In the genomic region with DNA sequence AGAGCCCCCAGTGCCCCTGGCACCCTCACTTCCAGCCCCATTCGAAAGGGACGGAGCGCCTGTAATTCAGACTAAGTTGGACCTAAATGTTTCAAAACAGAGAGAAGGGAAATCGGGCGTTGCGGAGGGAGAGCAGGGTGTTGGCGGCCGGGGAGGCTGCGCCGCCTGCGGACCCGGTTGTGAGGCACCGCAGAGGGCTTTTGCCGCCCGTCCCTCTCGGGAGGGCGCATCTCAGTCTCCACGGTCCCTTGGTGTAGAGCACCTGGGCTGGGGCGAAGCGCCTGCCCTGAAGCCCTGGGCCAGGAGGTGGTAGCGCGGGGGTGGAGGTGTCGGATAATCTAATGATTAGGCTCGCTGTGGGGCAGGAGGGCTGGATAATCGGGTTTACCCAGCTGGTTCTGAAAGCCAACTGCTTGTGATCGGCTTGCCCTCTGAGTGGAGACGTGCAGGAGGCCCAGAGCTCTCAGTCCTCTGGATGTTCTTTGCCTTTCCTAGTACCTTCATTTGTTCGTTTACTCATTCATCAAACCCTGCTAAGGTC, we compare ENCODE assay signal across 7 cellular contexts. TPM values are rescaled to one million over a fixed set of nuclear protein-coding genes. Genes with fewer than 3 reads are reported as not detected.
DNase-seq lines count a peak whose midpoint lies in the region; ATAC-seq, FAIRE-seq and TF ChIP-seq lines count a peak whose summit lies in the region.

No MANE protein-coding gene starts in this region.

- peak overlapping the region; percentile 84 to 97 (median 85) for H3K4me3 ChIP-seq in H1 (ENCODE audit: extremely low read depth in 1 of 4, insufficient read depth in 2 of 4, low read depth in 3 of 4, low read length in 4 of 4)
- H3K4me3 ChIP-seq in mononuclear cell (ENCODE audit: low read length), result peak overlapping the region; percentile 76

- no peak overlapping the region for H4K91ac ChIP-seq in H1 (replicated peaks; ENCODE audit: insufficient read length, low read length)

- TF ChIP-seq EP300 in H1 (IDR thresholded peaks at IDR 0.05; ENCODE audit: borderline replicate concordance in 1 of 2, low read depth in 2 of 2, low read length in 2 of 2), result no peak

- no peak overlapping the region for H2BK5ac ChIP-seq in H1 (ENCODE audit: low read depth, low read length)

- no peak overlapping the region for H4K5ac ChIP-seq in H1 (ENCODE audit: insufficient read length, low read depth, low read length)

- H3K9me3 Mint-ChIP-seq in activated CD4-positive, alpha-beta T cell treated with anti-CD3 and anti-CD28 coated beads, Interleukin-2, amount 10 ng/mL, durations not matched to agents 7 days and 5 days, result no peaks in the 10 kb centered on the region
- no peaks in the 10 kb centered on the region for H3K9me3 Mint-ChIP-seq in stimulated activated effector memory CD8-positive, alpha-beta T cell treated with anti-CD3 and anti-CD28 coated beads, Interleukin-12 subunit alpha, Interleukin-12 subunit beta, amount 100 ng/mL, for 72 hours

- TF ChIP-seq RAD21 in H1 (IDR thresholded peaks at IDR 0.05 in 1 of 2, conservative IDR thresholded peaks at IDR 0.05 in 1 of 2; ENCODE audit: low read depth in 2 of 2, low read length in 2 of 2), result no peak

- no peak for TF ChIP-seq CTCF in H1 (IDR thresholded peaks at IDR 0.05; ENCODE audit: control extremely low read depth in 1 of 3, insufficient read depth in 1 of 3, low read depth in 1 of 3, low read length in 3 of 3)

- H3K36me3 ChIP-seq in H1 (ENCODE audit: control insufficient read depth in 2 of 4, insufficient read depth in 4 of 4, low read length in 3 of 4), result no peaks in the 10 kb centered on the region

- H4K8ac ChIP-seq in H1 (ENCODE audit: extremely low read depth, insufficient read depth, low read length), result peak overlapping the region; percentile 74

- H3K9ac ChIP-seq in H1 (replicated peaks in 1 of 4; ENCODE audit: extremely low read depth in 1 of 4, low read depth in 3 of 4, low read length in 3 of 4), result peak overlapping the region in 3 of 4 experiments; percentile 26 to 76 (median 31); a peak in 4 of 7 replicates

- peaks cover 2 to 6% of the 10 kb centered on the region in 2 experiments for H4K20me1 ChIP-seq in H1 (replicated peaks in 1 of 2; ENCODE audit: control insufficient read depth in 1 of 2, insufficient read depth in 2 of 2, low read length in 2 of 2)

- H3K23ac ChIP-seq in H1 (ENCODE audit: insufficient read length), result no peak overlapping the region

- 1% methylated on average over 28 of the region's 28 CpGs; no CpG with 5 or more reads in 1 of the 2 experiments for WGBS in H1 (ENCODE audit: extremely low coverage in 1 of 2, insufficient coverage in 1 of 2, insufficient read length in 1 of 2, insufficient replicate concordance in 2 of 2, low coverage in 1 of 2, low lambda C conversion rate in 2 of 2, missing lambda C conversion rate in 1 of 2), 2 experiments

- H2AK5ac ChIP-seq in H1 (ENCODE audit: low read depth, low read length), result no peak overlapping the region

- H3K18ac ChIP-seq in H1 (ENCODE audit: extremely low read depth, low read length), result no peak overlapping the region

- TF ChIP-seq POLR2A in H1 (IDR thresholded peaks at IDR 0.05; ENCODE audit: control extremely low read depth in 1 of 2, low read depth in 2 of 2, low read length in 2 of 2), result no peak

- no peak overlapping the region for H3K56ac ChIP-seq in H1 (replicated peaks; ENCODE audit: insufficient read length, low read depth, low read length)

- no peak overlapping the region for H2BK12ac ChIP-seq in H1 (ENCODE audit: low read depth, low read length)

- H2BK120ac ChIP-seq in H1 (replicated peaks; ENCODE audit: low read depth, low read length), result no peak overlapping the region

- H3K9me3 ChIP-seq in H1 (ENCODE audit: insufficient read depth in 2 of 2, low read depth in 1 of 2, low read length in 1 of 2) (no peaks in the 10 kb centered on the region), mononuclear cell (ENCODE audit: low read depth, low read length) (no peaks in the 10 kb centered on the region)

- ATAC-seq in GM18907 (IDR thresholded peaks at IDR 0.05; ENCODE audit: unreplicated experiment), result peak; percentile 14
- ATAC-seq in stimulated activated effector memory CD8-positive, alpha-beta T cell treated with anti-CD3 and anti-CD28 coated beads, Interleukin-12 subunit alpha, Interleukin-12 subunit beta, amount 100 ng/mL, for 72 hours, result peak; percentile 11

- H3K4ac ChIP-seq in H1 (replicated peaks; ENCODE audit: insufficient read length, low read depth, low read length), result no peak overlapping the region

- peak overlapping the region; percentile 79 for H3K27ac Mint-ChIP-seq in activated CD4-positive, alpha-beta T cell treated with anti-CD3 and anti-CD28 coated beads, Interleukin-2, amount 10 ng/mL, durations not matched to agents 7 days and 5 days
- peak overlapping the region; percentile 91 for H3K27ac Mint-ChIP-seq in stimulated activated effector memory CD8-positive, alpha-beta T cell treated with anti-CD3 and anti-CD28 coated beads, Interleukin-12 subunit alpha, Interleukin-12 subunit beta, amount 100 ng/mL, for 72 hours

- peak overlapping the region; percentile 84 for H3K4me3 Mint-ChIP-seq in activated CD4-positive, alpha-beta T cell treated with anti-CD3 and anti-CD28 coated beads, Interleukin-2, amount 10 ng/mL, durations not matched to agents 7 days and 5 days
- H3K4me3 Mint-ChIP-seq in stimulated activated effector memory CD8-positive, alpha-beta T cell treated with anti-CD3 and anti-CD28 coated beads, Interleukin-12 subunit alpha, Interleukin-12 subunit beta, amount 100 ng/mL, for 72 hours, result peak overlapping the region; percentile 90

- no peak overlapping the region for H3K14ac ChIP-seq in H1 (ENCODE audit: insufficient read length)

- peaks cover 28% of the 10 kb centered on the region for H3K4me1 Mint-ChIP-seq in activated CD4-positive, alpha-beta T cell treated with anti-CD3 and anti-CD28 coated beads, Interleukin-2, amount 10 ng/mL, durations not matched to agents 7 days and 5 days
- peaks cover 24% of the 10 kb centered on the region for H3K4me1 Mint-ChIP-seq in stimulated activated effector memory CD8-positive, alpha-beta T cell treated with anti-CD3 and anti-CD28 coated beads, Interleukin-12 subunit alpha, Interleukin-12 subunit beta, amount 100 ng/mL, for 72 hours

- H3K4me2 ChIP-seq in H1 (ENCODE audit: insufficient read depth in 1 of 2, low read depth in 2 of 2, low read length in 2 of 2), result peak overlapping the region; percentile 93 to 100

- FAIRE-seq in HTR-8/SVneo (lab: Jason Lieb, UNC) (no peak), H1 (lab: Jason Lieb, UNC) (no peak)

- peaks cover 0 to 33% of the 10 kb centered on the region in 2 experiments; a peak in 2 of 4 replicates for H3K79me2 ChIP-seq in H1 (ENCODE audit: control insufficient read depth in 1 of 2, insufficient read depth in 2 of 2, low read length in 2 of 2)

- H3K36me3 Mint-ChIP-seq in activated CD4-positive, alpha-beta T cell treated with anti-CD3 and anti-CD28 coated beads, Interleukin-2, amount 10 ng/mL, durations not matched to agents 7 days and 5 days (ENCODE audit: low read depth), result no peaks in the 10 kb centered on the region
- H3K36me3 Mint-ChIP-seq in stimulated activated effector memory CD8-positive, alpha-beta T cell treated with anti-CD3 and anti-CD28 coated beads, Interleukin-12 subunit alpha, Interleukin-12 subunit beta, amount 100 ng/mL, for 72 hours, result peaks cover 17% of the 10 kb centered on the region

- peaks cover 0 to 5% (median 0%) of the 10 kb centered on the region in 4 experiments; a peak in 2 of 7 replicates for H3K4me1 ChIP-seq in H1 (replicated peaks in 1 of 4; ENCODE audit: control insufficient read depth in 3 of 4, insufficient read depth in 4 of 4, low read length in 3 of 4)
- peaks cover 16% of the 10 kb centered on the region for H3K4me1 ChIP-seq in mononuclear cell (ENCODE audit: insufficient read depth, low read length)

- H2AFZ ChIP-seq in H1 (ENCODE audit: low read length), result no peak overlapping the region

- DNase-seq in HTR-8/SVneo (ENCODE audit: insufficient read length, low spot score) (peak; percentile 39), H1 (ENCODE audit: low read depth in 1 of 2, low spot score in 2 of 2) (peak in 1 of 2 experiments; percentile 63), NCI-H1436 treated with DMSO at 0.1 percent for 48 hours (lab: John Stamatoyannopoulos, UW) (no peak)
- peak; percentile 42 for DNase-seq in activated CD4-positive, alpha-beta T cell treated with anti-CD3 and anti-CD28 coated beads, Interleukin-2, amount 10 ng/mL, durations not matched to agents 7 days and 5 days
- peak; percentile 9 to 77 for DNase-seq in stimulated activated effector memory CD8-positive, alpha-beta T cell treated with anti-CD3 and anti-CD28 coated beads, Interleukin-12 subunit alpha, Interleukin-12 subunit beta, amount 100 ng/mL, for 72 hours (ENCODE audit: low spot score in 2 of 2)

- 0 out of 2 replicates have a peak overlapping the region, but pooled peaks have one; percentile 32 for H3K27ac ChIP-seq in H1 (ENCODE audit: low read depth, low read length)

- peaks cover 18% of the 10 kb centered on the region for H3K23me2 ChIP-seq in H1 (ENCODE audit: low read depth, low read length)

- no peak overlapping the region for H2BK20ac ChIP-seq in H1 (ENCODE audit: low read length)

- H3K79me1 ChIP-seq in H1 (ENCODE audit: low read depth, low read length), result no peaks in the 10 kb centered on the region; the same call in 1 of the 2 replicates

- H3K27me3 Mint-ChIP-seq in activated CD4-positive, alpha-beta T cell treated with anti-CD3 and anti-CD28 coated beads, Interleukin-2, amount 10 ng/mL, durations not matched to agents 7 days and 5 days, result peaks cover 16% of the 10 kb centered on the region

- CTCF ChIA-PET in activated CD4-positive, alpha-beta T cell treated with anti-CD3 and anti-CD28 coated beads, Interleukin-2, amount 10 ng/mL, durations not matched to agents 7 days and 5 days (lab: Charles Lee), result interaction anchor here (0.8 to 1.1 kb wide), 2 partner anchors 12 to 16 kb away, joined by 3 to 5 read pairs; no protein-coding TSS in a partner anchor
- CTCF ChIA-PET in H1 (lab: Charles Lee; ENCODE audit: partially characterized antibody), result interaction anchor here (0.7 to 2.3 kb wide), 10 partner anchors 12 to 255 kb away, joined by 3 to 7 read pairs (median 4); no protein-coding TSS in a partner anchor

- no peak overlapping the region for H2BK15ac ChIP-seq in H1 (ENCODE audit: low read length)

- POLR2A ChIA-PET in activated CD4-positive, alpha-beta T cell treated with anti-CD3 and anti-CD28 coated beads, Interleukin-2, amount 10 ng/mL, durations not matched to agents 7 days and 5 days (lab: Charles Lee), result interaction anchor here (0.7 kb wide), 1 partner anchor 1921 kb away, joined by 3 read pairs; no protein-coding TSS in a partner anchor
- POLR2A ChIA-PET in H1 (lab: Charles Lee; ENCODE audit: partially characterized antibody), result interaction anchor here (1.0 to 1.5 kb wide), 2 partner anchors 14 to 295 kb away, joined by 3 to 4 read pairs; a partner anchor contains a TSS

- H3K27me3 ChIP-seq in H1 (replicated peaks in 1 of 4; ENCODE audit: control insufficient read depth in 3 of 4, extremely low read depth in 1 of 4, insufficient read depth in 3 of 4, low read length in 3 of 4) (peaks cover 0 to 4% (median 3%) of the 10 kb centered on the region in 4 experiments; a peak in 2 of 7 replicates), mononuclear cell (ENCODE audit: insufficient read depth, low read length) (peaks cover 16% of the 10 kb centered on the region)

RNA-seq across cellular contexts. Expression of a gene that starts 0.9 kb away (rescaled TPM):
- total RNA-seq in activated CD4-positive, alpha-beta T cell treated with anti-CD3 and anti-CD28 coated beads, Interleukin-2, amount 10 ng/mL, durations not matched to agents 7 days and 5 days, result 10 to 100 TPM; 18.2 to 20.0 TPM
- total RNA-seq in H1 (2021; fragmentation: NEBNext Ultra II Directional; extraction: Animal tissue kit (Norgen Biotek cat#: 25700)), result 38.1 and 44.9 TPM in 2 replicates
- 4.2 and 5.0 TPM in 2 replicates for polyA plus RNA-seq in H1 (2011; rRNA removed)
- 6.6 TPM for polyA plus RNA-seq in H1 (2011; cell fraction: cytosol; rRNA removed)
- polyA plus RNA-seq in H1 (2011; cell fraction: nucleus; rRNA removed), result 9.2 TPM
- polyA plus RNA-seq in H1 (2012, experiment 1 of 2), result 10.3 to 27.1 TPM (median 13.4 TPM) in 4 replicates
- 1.4 TPM for polyA plus RNA-seq in H1 (2012, experiment 2 of 2)
- 29.9 TPM for polyA plus RNA-seq in H1 (2013, experiment 1 of 2)
- 25.1 TPM for polyA plus RNA-seq in H1 (2013, experiment 2 of 2)
- polyA minus RNA-seq in H1 (2011; rRNA and poly(A)+ RNA removed), result 33.1 and 47.9 TPM in 2 replicates
- polyA minus RNA-seq in H1 (2011; cell fraction: cytosol; rRNA and poly(A)+ RNA removed), result 8.6 TPM
- polyA minus RNA-seq in H1 (2011; cell fraction: nucleus; rRNA and poly(A)+ RNA removed), result 64.8 TPM
- 5.1 TPM for total RNA-seq in mononuclear cell
